In the genomic region with DNA sequence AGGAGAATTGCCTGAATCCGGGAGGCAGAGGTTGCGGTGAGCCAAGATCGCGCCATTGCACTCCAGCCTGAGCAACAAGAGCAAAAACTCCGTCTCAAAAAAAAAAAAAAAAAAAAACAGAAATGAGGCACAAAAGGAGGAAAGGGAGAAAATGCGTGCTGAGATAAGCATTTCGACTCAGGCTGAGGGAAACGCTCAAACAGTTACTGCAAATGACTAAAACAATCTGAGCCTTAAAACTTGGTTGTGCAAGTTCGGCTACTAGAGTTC, we compare ENCODE assay signal across 8 cellular contexts. TPM values are rescaled to one million over a fixed set of nuclear protein-coding genes. Genes with fewer than 3 reads are reported as not detected.
DNase-seq lines count a peak whose midpoint lies in the region; ATAC-seq and TF ChIP-seq lines count a peak whose summit lies in the region.
"Not testable (repeated sequence)": the region's sequence is repeated elsewhere in the genome, so short reads cannot be mapped to it uniquely, and the experiment has no call there.

No MANE protein-coding gene starts in this region.

- H3K4me1 ChIP-seq in lung (ENCODE audit: control insufficient read depth in 2 of 2, insufficient read depth in 2 of 2, low read length in 2 of 2), result not testable (repeated sequence)
- H3K4me1 ChIP-seq in sigmoid colon, result peaks cover 0 to 48% (median 40%) of the 10 kb centered on the region in 4 donors

- DNase-seq in T-helper 17 cell; astrocyte of the cerebellum (ENCODE audit: low read depth); fibroblast of mammary gland (ENCODE audit: low read depth); lung (ENCODE audit: low spot score); sigmoid colon: not testable (repeated sequence)

- not testable (repeated sequence) for H3K27me3 ChIP-seq in lung (ENCODE audit: control insufficient read depth, insufficient read depth); sigmoid colon

- peaks cover 22 to 28% (median 24%) of the 10 kb centered on the region in 3 donors for H3K4me1 Mint-ChIP-seq in IgD-negative memory B cell
- H3K4me1 Mint-ChIP-seq in T-helper 17 cell, result peaks cover 19% of the 10 kb centered on the region

- H3K36me3 Mint-ChIP-seq in IgD-negative memory B cell; T-helper 17 cell (ENCODE audit: low read depth): not testable (repeated sequence)

- H3K27ac Mint-ChIP-seq in IgD-negative memory B cell (peak overlapping the region; percentile 93 to 95 (median 95)), T-helper 17 cell (peak overlapping the region; percentile 96)

- peak; percentile 1 for ATAC-seq in GM19025 (IDR thresholded peaks at IDR 0.05; ENCODE audit: low read depth, unreplicated experiment)
- not testable (repeated sequence) for ATAC-seq in T-helper 17 cell
- ATAC-seq in lung (ENCODE audit: insufficient read depth, low FRiP score), result peak; percentile 5

- H3K27ac ChIP-seq in 22Rv1 (peak overlapping the region; percentile 88), lung (ENCODE audit: low read depth in 1 of 2, low read length in 1 of 2) (peak overlapping the region; percentile 98 to 100), sigmoid colon (peak overlapping the region; percentile 98 to 100 (median 100))

- TF ChIP-seq EP300 in sigmoid colon (IDR thresholded peaks at IDR 0.05), result not testable (repeated sequence)

- intact Hi-C loops in sigmoid colon (cut with DNase I), result loop anchor here (1.0 to 5.0 kb wide), 3 partner anchors 64 to 135 kb away; a partner anchor contains a TSS

- WGBS in lung, 2 donors, result 1% methylated on average over 9 of the region's 9 CpGs
- WGBS in sigmoid colon, 2 donors, result 0% methylated on average over 9 of the region's 9 CpGs

- not testable (repeated sequence) for H3K36me3 ChIP-seq in lung (ENCODE audit: control insufficient read depth in 2 of 2, insufficient read depth in 2 of 2, low read length in 2 of 2); sigmoid colon

- H3K9me3 ChIP-seq in T-helper 17 cell (ENCODE audit: control insufficient read depth, low read length, poor library complexity, severe bottlenecking); lung (ENCODE audit: control insufficient read depth in 2 of 2, insufficient read depth in 1 of 2, low read length in 1 of 2); sigmoid colon: not testable (repeated sequence)

- H3K4me3 ChIP-seq in astrocyte of the cerebellum (ENCODE audit: low read depth, low read length), result peak overlapping the region; percentile 71
- peak overlapping the region; percentile 57 for H3K4me3 ChIP-seq in fibroblast of mammary gland (ENCODE audit: control insufficient read depth, low read depth, low read length)
- peak overlapping the region; percentile 96 for H3K4me3 ChIP-seq in lung
- peak overlapping the region; percentile 84 to 99 (median 97) for H3K4me3 ChIP-seq in sigmoid colon

- peak overlapping the region; percentile 93 to 98 (median 96) for H3K4me3 Mint-ChIP-seq in IgD-negative memory B cell
- H3K4me3 Mint-ChIP-seq in T-helper 17 cell, result peak overlapping the region; percentile 92

- TF ChIP-seq CTCF in 22Rv1 (IDR thresholded peaks at IDR 0.05); astrocyte of the cerebellum (IDR thresholded peaks at IDR 0.05; ENCODE audit: low read depth, low read length, missing control alignments); fibroblast of mammary gland (conservative IDR thresholded peaks at IDR 0.05; ENCODE audit: control insufficient read depth, insufficient read depth, low read depth, low read length); lung (IDR thresholded peaks at IDR 0.05; ENCODE audit: control extremely low read depth, extremely low read depth); sigmoid colon (IDR thresholded peaks at IDR 0.05): not testable (repeated sequence)

- TF ChIP-seq POLR2A in sigmoid colon (IDR thresholded peaks at IDR 0.05), result not testable (repeated sequence)

- in situ Hi-C loops in astrocyte of the cerebellum (cut with HindIII; ENCODE audit: low sequenced_read_pairs), result not testable (repeated sequence)

- not testable (repeated sequence) for H3K27me3 Mint-ChIP-seq in IgD-negative memory B cell, T-helper 17 cell

- H3K9me3 Mint-ChIP-seq in IgD-negative memory B cell, result not testable (repeated sequence)

RNA-seq across cellular contexts. Expression of a gene that starts 0.8 kb away (rescaled TPM):
- polyA plus RNA-seq in IgD-negative memory B cell, result 25.5 TPM
- total RNA-seq in T-helper 17 cell, result 10 to 100 TPM; 38.9 to 49.7 TPM
- total RNA-seq in lung, result 10 to 100 TPM; 29.6 to 53.8 TPM
- polyA plus RNA-seq in lung, result 1 to 10 TPM; 8.2 to 8.3 TPM
- 10 to 100 TPM; 23.8 to 51.7 (median 38.4) TPM for total RNA-seq in sigmoid colon
- 1 to 10 TPM; 6.0 to 8.6 (median 8.6) TPM for polyA plus RNA-seq in sigmoid colon
